16 cellular contexts compared by ENCODE assay signal in genomic region chr7:45863715-45864114, GRCh38. TPM values are rescaled to one million over a fixed set of nuclear protein-coding genes. Genes with fewer than 3 reads are reported as not detected.
DNase-seq lines count a peak whose midpoint lies in the region; TF ChIP-seq lines count a peak whose summit lies in the region.
"Had no signal": no experiment of that assay in that cellular context is flagged by ENCODE, and none has a peak within 500 bp of the region (broad histone marks: within the 10 kb centered on the region; RNA-seq: fewer than 3 reads in every experiment).

No MANE protein-coding gene starts in this region.

- H4K20me1 ChIP-seq in osteoblast (ENCODE audit: insufficient read depth, low read length), result no peaks in the 10 kb centered on the region

- H3K79me2 ChIP-seq in osteoblast (ENCODE audit: insufficient read depth, low read length), result no peaks in the 10 kb centered on the region

- H3K9me3 ChIP-seq in NT2/D1 (ENCODE audit: insufficient read depth, low read length), result no peaks in the 10 kb centered on the region
- H3K9me3 ChIP-seq in osteoblast (ENCODE audit: low read depth, low read length), result no peaks in the 10 kb centered on the region
- H3K9me3 ChIP-seq: neutrophil had no signal

- no peak overlapping the region for H3K4me2 ChIP-seq in osteoblast (ENCODE audit: insufficient read depth, low read length)

- H3K27ac ChIP-seq in osteoblast (ENCODE audit: low read depth, low read length), result no peak overlapping the region
- H3K27ac ChIP-seq: esophagus muscularis mucosa, neutrophil, skin epidermis had no signal

- no peak overlapping the region for H3K9ac ChIP-seq in NT2/D1 (ENCODE audit: insufficient read length, low read depth)

- no peak overlapping the region for H3K4me3 ChIP-seq in NT2/D1 (ENCODE audit: insufficient read length, low read depth)
- no peak overlapping the region for H3K4me3 ChIP-seq in osteoblast (ENCODE audit: insufficient read depth, low read length)
- H3K4me3 ChIP-seq: esophagus muscularis mucosa, skin epidermis had no signal

- H3K36me3 ChIP-seq in NT2/D1 (ENCODE audit: insufficient read depth, insufficient read length, low read length), result no peaks in the 10 kb centered on the region
- H3K36me3 ChIP-seq in osteoblast (ENCODE audit: insufficient read depth, low read length), result no peaks in the 10 kb centered on the region
- H3K36me3 ChIP-seq: esophagus muscularis mucosa, neutrophil had no signal

- DNase-seq in NT2/D1 (ENCODE audit: low read depth, low spot score), result peak; percentile 28
- DNase-seq in epidermal melanocyte (ENCODE audit: insufficient read length, low spot score), result peak; percentile 11
- no peak for DNase-seq in osteoblast (ENCODE audit: insufficient read length, low spot score, missing footprints)
- DNase-seq in stimulated activated CD4-positive, alpha-beta T cell treated with anti-CD3 and anti-CD28 coated beads, Interleukin-15, amount 100 ng/mL, for 24 hours, result no peak
- DNase-seq in SHP77 (lab: John Stamatoyannopoulos, UW), result no peak
- no peak for DNase-seq in NCI-H524 treated with DMSO at 0.1 percent for 48 hours (lab: John Stamatoyannopoulos, UW)
- no peak for DNase-seq in KG1 (lab: John Stamatoyannopoulos, UW)
- DNase-seq: NCI-H1092; NCI-H2171 treated with DMSO at 0.1 percent for 48 hours; stimulated activated naive CD8-positive, alpha-beta T cell treated with anti-CD3 and anti-CD28 coated beads, Interleukin-15, amount 100 ng/mL, for 72 hours had no signal

- H3K4me1 ChIP-seq in NT2/D1 (ENCODE audit: insufficient read depth, insufficient read length) (peaks cover 4% of the 10 kb centered on the region), osteoblast (ENCODE audit: insufficient read depth, low read length) (no peaks in the 10 kb centered on the region)
- H3K4me1 ChIP-seq: esophagus muscularis mucosa had no signal

- H2AFZ ChIP-seq in osteoblast (ENCODE audit: low read length), result no peak overlapping the region

- H3K27me3 ChIP-seq in NT2/D1 (ENCODE audit: insufficient read depth, insufficient read length) (no peaks in the 10 kb centered on the region), osteoblast (ENCODE audit: insufficient read depth, low read length) (peaks cover 20% of the 10 kb centered on the region)

- 0 out of 3 replicates have a peak, but pooled peaks have one; percentile 26 for TF ChIP-seq CTCF in GM12872 (IDR thresholded peaks at IDR 0.05; ENCODE audit: insufficient read depth, low read depth, low read length)
- peak; percentile 62 for TF ChIP-seq CTCF in osteoblast (IDR thresholded peaks at IDR 0.05; ENCODE audit: extremely low read depth, low read depth, low read length)

RNA-seq across cellular contexts. Expression of gene CCDC201, which starts 9.2 kb away (rescaled TPM):
- total RNA-seq in osteoblast, result not detected in 2 replicates
- total RNA-seq: activated naive CD4-positive, alpha-beta T cell treated with anti-CD3 and anti-CD28 coated beads, Interleukin-2, amount 50 U/mL, for 72 hours; esophagus muscularis mucosa; lung microvascular endothelial cell had no signal

RNA-seq across cellular contexts. Expression of gene IGFBP1, which starts 24.6 kb away (rescaled TPM):
- total RNA-seq in osteoblast, result 0.59 and 4.0 TPM in 2 replicates
- total RNA-seq: activated naive CD4-positive, alpha-beta T cell treated with anti-CD3 and anti-CD28 coated beads, Interleukin-2, amount 50 U/mL, for 72 hours; esophagus muscularis mucosa had no signal

RNA-seq across cellular contexts. Expression of gene IGFBP3, which starts 57.4 kb away (rescaled TPM):
- 2,046 and 2,181 TPM in 2 replicates for total RNA-seq in osteoblast

Comparison
In these comparisons a context has a peak if more than half of its experiments do, and no peak if none do; other contexts are left out.
1. DNase-seq: peak in NT2/D1 (single experiment) and epidermal melanocyte (single experiment); none in osteoblast (single experiment), stimulated activated CD4-positive, alpha-beta T cell treated with anti-CD3 and anti-CD28 coated beads, Interleukin-15, amount 100 ng/mL, for 24 hours (single experiment), SHP77 (0 of 2), NCI-H524 treated with DMSO at 0.1 percent for 48 hours (single experiment) and KG1 (single experiment).